In genomic region chr1:200724064-200724463, GRCh38 we compare ENCODE assay signal across 22 cellular contexts. TPM values are rescaled to one million over a fixed set of nuclear protein-coding genes. Genes with fewer than 3 reads are reported as not detected.
DNase-seq lines count a peak whose midpoint lies in the region; ATAC-seq and TF ChIP-seq lines count a peak whose summit lies in the region.
"Had no signal": no experiment of that assay in that cellular context is flagged by ENCODE, and none has a peak within 500 bp of the region (broad histone marks: within the 10 kb centered on the region; RNA-seq: fewer than 3 reads in every experiment).

No MANE protein-coding gene starts in this region.

- intact Hi-C loops in HCT116 (cut with micrococcal nuclease) = no loop called here

- no peak overlapping the region for H3K4me2 ChIP-seq in HCT116 (ENCODE audit: low read length)

- no peaks in the 10 kb centered on the region for H3K79me2 ChIP-seq in HCT116 (ENCODE audit: insufficient read depth, low read length)

- H3K27me3 ChIP-seq in HCT116 (ENCODE audit: insufficient read depth, low read length) (no peaks in the 10 kb centered on the region), WERI-Rb-1 (ENCODE audit: insufficient read depth, low read depth, severe bottlenecking) (no peaks in the 10 kb centered on the region)
- H3K27me3 ChIP-seq in CD8-positive, alpha-beta memory T cell (ENCODE audit: insufficient read depth, low read length, poor library complexity, severe bottlenecking) = no peaks in the 10 kb centered on the region
- H3K27me3 ChIP-seq: pancreas, sigmoid colon had no signal

- H3K9ac ChIP-seq in HCT116 (ENCODE audit: low read length) = no peak overlapping the region

- H3K36me3 ChIP-seq in HCT116 (ENCODE audit: control insufficient read depth in 1 of 2, insufficient read depth in 2 of 2, low read length in 2 of 2) = no peaks in the 10 kb centered on the region
- H3K36me3 ChIP-seq in WERI-Rb-1 = no peaks in the 10 kb centered on the region
- H3K36me3 ChIP-seq in CD8-positive, alpha-beta memory T cell (ENCODE audit: insufficient read depth, low read length) = no peaks in the 10 kb centered on the region
- H3K36me3 ChIP-seq: HAP-1, pancreas, sigmoid colon had no signal

- CTCF ChIA-PET in HCT116 (lab: Charles Lee) = interaction anchor here (0.6 kb wide), 1 partner anchor 8 kb away, joined by 3 read pairs; no protein-coding TSS in a partner anchor
- CTCF ChIA-PET in CD8-positive, alpha-beta memory T cell (lab: Charles Lee) = no interaction called here

- H3K9me3 ChIP-seq in HCT116 (ENCODE audit: control insufficient read depth in 1 of 2, insufficient read depth in 1 of 2, low read depth in 1 of 2, low read length in 2 of 2) (no peaks in the 10 kb centered on the region), WERI-Rb-1 (ENCODE audit: severe bottlenecking) (no peaks in the 10 kb centered on the region)
- no peaks in the 10 kb centered on the region for H3K9me3 ChIP-seq in CD8-positive, alpha-beta memory T cell (ENCODE audit: low read length)
- H3K9me3 ChIP-seq: HAP-1, pancreas, sigmoid colon had no signal

- no peak for TF ChIP-seq POLR2A in HCT116 (IDR thresholded peaks at IDR 0.05; ENCODE audit: borderline replicate concordance, extremely low read depth, insufficient read depth, insufficient read length)

- POLR2A ChIA-PET in HCT116 (lab: Charles Lee) = no interaction called here
- POLR2A ChIA-PET in CD8-positive, alpha-beta memory T cell (lab: Charles Lee) = no interaction called here

- H3K27me3 Mint-ChIP-seq in CD8-positive, alpha-beta memory T cell = peaks cover 2 to 11% of the 10 kb centered on the region in 2 donors
- H3K27me3 Mint-ChIP-seq: activated naive CD8-positive, alpha-beta T cell treated with anti-CD3 and anti-CD28 coated beads for 36 hours had no signal

- H4K20me1 ChIP-seq in HCT116 (ENCODE audit: insufficient read depth) = no peaks in the 10 kb centered on the region

- H3K4me1 ChIP-seq in HCT116 (ENCODE audit: control insufficient read depth in 1 of 2, insufficient read depth in 2 of 2, low read length in 2 of 2) = peaks cover 0 to 4% of the 10 kb centered on the region in 2 experiments; a peak in 1 of 4 replicates
- H3K4me1 ChIP-seq in CD8-positive, alpha-beta memory T cell (ENCODE audit: insufficient read depth, low read length) = no peaks in the 10 kb centered on the region
- H3K4me1 ChIP-seq: pancreas, sigmoid colon had no signal

- no peak overlapping the region for H3K27ac Mint-ChIP-seq in CD8-positive, alpha-beta memory T cell
- H3K27ac Mint-ChIP-seq: activated naive CD8-positive, alpha-beta T cell treated with anti-CD3 and anti-CD28 coated beads for 36 hours; activated T-helper 2 cell treated with anti-CD3 and anti-CD28 coated beads, Interferon-gamma antibody, Interleukin-2, Interleukin-4, amounts not matched to agents 10 μg/mL and 5 μg/mL and 100 μg/mL, durations not matched to agents 14 hours and 24 hours and 36 hours; CD8-positive, alpha-beta T cell had no signal

- H3K4me3 ChIP-seq in HCT116 (replicated peaks in 1 of 2; ENCODE audit: low read depth in 1 of 2, low read length in 2 of 2) (no peak overlapping the region), foreskin fibroblast (ENCODE audit: low read depth in 1 of 2, low read length in 2 of 2) (no peak overlapping the region), retinal pigment epithelial cell (ENCODE audit: low read length) (no peak overlapping the region), WERI-Rb-1 (ENCODE audit: low read depth, low read length) (no peak overlapping the region)
- H3K4me3 ChIP-seq in CD8-positive, alpha-beta memory T cell (ENCODE audit: low read length) = no peak overlapping the region
- H3K4me3 ChIP-seq: HAP-1, lung, pancreas, sigmoid colon had no signal

- BruUV-seq in HCT116 (replicated peaks; lab: Mats Ljungman, UMichigan) = no TSS peak

- RAD21 ChIA-PET in HCT116 (lab: Charles Lee; ENCODE audit: low non-redundant PET in 1 of 2, low total read pairs in 2 of 2, uncharacterized antibody in 2 of 2, unreplicated experiment in 2 of 2) = interaction anchor here in 1 of 2 experiments (0.5 kb wide), 1 partner anchor 103 kb away, joined by 3 read pairs; no protein-coding TSS in a partner anchor

- H3K4me1 Mint-ChIP-seq in CD8-positive, alpha-beta memory T cell = no peaks in the 10 kb centered on the region
- H3K4me1 Mint-ChIP-seq: activated naive CD8-positive, alpha-beta T cell treated with anti-CD3 and anti-CD28 coated beads for 36 hours had no signal

- no peak for ATAC-seq in HCT116
- ATAC-seq: CD8-positive, alpha-beta T cell; pancreas had no signal

- no peak for TF ChIP-seq RAD21 in HCT116 (IDR thresholded peaks at IDR 0.05; ENCODE audit: low read depth)

- peaks cover 0 to 1% (median 0%) of the 10 kb centered on the region in 5 donors for H3K9me3 Mint-ChIP-seq in CD8-positive, alpha-beta memory T cell
- H3K9me3 Mint-ChIP-seq: activated naive CD8-positive, alpha-beta T cell treated with anti-CD3 and anti-CD28 coated beads for 36 hours; activated T-helper 2 cell treated with anti-CD3 and anti-CD28 coated beads, Interferon-gamma antibody, Interleukin-2, Interleukin-4, amounts not matched to agents 10 μg/mL and 5 μg/mL and 100 μg/mL, durations not matched to agents 14 hours and 24 hours and 36 hours; CD8-positive, alpha-beta T cell had no signal

- no peak overlapping the region for H3K4me3 Mint-ChIP-seq in CD8-positive, alpha-beta memory T cell
- H3K4me3 Mint-ChIP-seq: activated naive CD8-positive, alpha-beta T cell treated with anti-CD3 and anti-CD28 coated beads for 36 hours; CD8-positive, alpha-beta T cell had no signal

- no peaks in the 10 kb centered on the region for H3K36me3 Mint-ChIP-seq in CD8-positive, alpha-beta memory T cell
- H3K36me3 Mint-ChIP-seq: activated naive CD8-positive, alpha-beta T cell treated with anti-CD3 and anti-CD28 coated beads for 36 hours; CD8-positive, alpha-beta T cell had no signal

- no peak for TF ChIP-seq CTCF in HCT116 (IDR thresholded peaks at IDR 0.05 in 2 of 3, conservative IDR thresholded peaks at IDR 0.05 in 1 of 3; ENCODE audit: borderline replicate concordance in 1 of 3, insufficient read depth in 1 of 3, low read depth in 2 of 3, low read length in 2 of 3)
- TF ChIP-seq CTCF in foreskin fibroblast (IDR thresholded peaks at IDR 0.05; ENCODE audit: low read depth, low read length) = no peak
- TF ChIP-seq CTCF in retinal pigment epithelial cell (conservative IDR thresholded peaks at IDR 0.05; ENCODE audit: low read depth, low read length) = no peak
- no peak for TF ChIP-seq CTCF in WERI-Rb-1 (IDR thresholded peaks at IDR 0.05; ENCODE audit: low read depth, low read length)

- no peaks in the 10 kb centered on the region for H3K9me2 ChIP-seq in HCT116 (ENCODE audit: insufficient read depth)

- DNase-seq in HCT116 (ENCODE audit: low read depth, low spot score) (no peak), RKO (ENCODE audit: low spot score) (peak; percentile 74), foreskin fibroblast (peak; percentile 23 to 34), retinal pigment epithelial cell (ENCODE audit: low read depth) (peak; percentile 33), WERI-Rb-1 (no peak)
- no peak for DNase-seq in CD8-positive, alpha-beta memory T cell
- DNase-seq in activated CD8-positive, alpha-beta memory T cell treated with anti-CD3 and anti-CD28 coated beads for 24 hours = no peak
- DNase-seq: activated CD4-positive, alpha-beta T cell treated with anti-CD3 and anti-CD28 coated beads for 48 hours; activated naive CD8-positive, alpha-beta T cell treated with anti-CD3 and anti-CD28 coated beads for 36 hours; CD8-positive, alpha-beta T cell; DMS79 treated with DMSO at 0.1 percent for 48 hours; effector memory CD4-positive, alpha-beta T cell; NCI-H2107; NCI-H510A; NK-92 treated with Interleukin-12 subunit alpha and Interleukin-12 subunit beta, amount 100 ng/mL, for 24 hours; pancreas; sigmoid colon; SW 1271 had no signal

- H3K27ac ChIP-seq in HCT116 (ENCODE audit: low read depth, low read length) (no peak overlapping the region), WERI-Rb-1 (no peak overlapping the region)
- H3K27ac ChIP-seq in CD8-positive, alpha-beta memory T cell (ENCODE audit: low read depth, low read length) = no peak overlapping the region
- H3K27ac ChIP-seq: pancreas, RWPE1, sigmoid colon had no signal

- H2AFZ ChIP-seq in HCT116 (ENCODE audit: low read depth, low read length, poor library complexity, severe bottlenecking) = no peak overlapping the region

TF ChIP-seq in HCT116, 20 proteins besides CTCF, POLR2A, EP300 and RAD21 (continues in another document):
- TF ChIP-seq SRF (IDR thresholded peaks at IDR 0.05; ENCODE audit: low read depth) (no peak), SP1 (IDR thresholded peaks at IDR 0.05; ENCODE audit: low read depth) (no peak), FOSL1 (IDR thresholded peaks at IDR 0.05; ENCODE audit: low read depth) (0 out of 2 replicates have a peak, but pooled peaks have one; percentile 15), CBX3 (IDR thresholded peaks at IDR 0.05; ENCODE audit: low read depth) (0 out of 2 replicates have a peak, but pooled peaks have one; percentile 18), EGR1 (IDR thresholded peaks at IDR 0.05; ENCODE audit: low read depth) (0 out of 2 replicates have a peak, but pooled peaks have one; percentile 8)

RNA-seq across cellular contexts. Expression of gene CAMSAP2, which starts 14.6 kb away (rescaled TPM):
- total RNA-seq in HCT116 (2021; ENCODE audit: unreplicated experiment) = 25.0 TPM
- 7.4 and 9.2 TPM in 2 replicates for polyA plus RNA-seq in HCT116 (2012)
- total RNA-seq in CD8-positive, alpha-beta memory T cell = 1 to 10 TPM; 2.7 to 3.1 TPM
- 0.35 TPM for polyA plus RNA-seq in CD8-positive, alpha-beta memory T cell

RNA-seq across cellular contexts. Expression of gene DDX59, which starts 54.4 kb away (rescaled TPM):
- 16.0 TPM for total RNA-seq in HCT116 (2021; ENCODE audit: unreplicated experiment)
- polyA plus RNA-seq in HCT116 (2012) = 11.5 and 13.5 TPM in 2 replicates
- 10 to 100 TPM; 19.0 to 23.4 TPM for total RNA-seq in CD8-positive, alpha-beta memory T cell
- polyA plus RNA-seq in CD8-positive, alpha-beta memory T cell = 22.5 TPM

Comparison
In these comparisons a context has a peak if more than half of its experiments do, and no peak if none do; other contexts are left out.
1. DNase-seq: peak in RKO (single experiment), foreskin fibroblast (2 of 2) and retinal pigment epithelial cell (single experiment); none in HCT116 (single experiment), WERI-Rb-1 (single experiment), CD8-positive, alpha-beta memory T cell (0 of 5) and activated CD8-positive, alpha-beta memory T cell treated with anti-CD3 and anti-CD28 coated beads for 24 hours (single experiment).